ENCODE assay signal across 19 cellular contexts in the genomic region with DNA sequence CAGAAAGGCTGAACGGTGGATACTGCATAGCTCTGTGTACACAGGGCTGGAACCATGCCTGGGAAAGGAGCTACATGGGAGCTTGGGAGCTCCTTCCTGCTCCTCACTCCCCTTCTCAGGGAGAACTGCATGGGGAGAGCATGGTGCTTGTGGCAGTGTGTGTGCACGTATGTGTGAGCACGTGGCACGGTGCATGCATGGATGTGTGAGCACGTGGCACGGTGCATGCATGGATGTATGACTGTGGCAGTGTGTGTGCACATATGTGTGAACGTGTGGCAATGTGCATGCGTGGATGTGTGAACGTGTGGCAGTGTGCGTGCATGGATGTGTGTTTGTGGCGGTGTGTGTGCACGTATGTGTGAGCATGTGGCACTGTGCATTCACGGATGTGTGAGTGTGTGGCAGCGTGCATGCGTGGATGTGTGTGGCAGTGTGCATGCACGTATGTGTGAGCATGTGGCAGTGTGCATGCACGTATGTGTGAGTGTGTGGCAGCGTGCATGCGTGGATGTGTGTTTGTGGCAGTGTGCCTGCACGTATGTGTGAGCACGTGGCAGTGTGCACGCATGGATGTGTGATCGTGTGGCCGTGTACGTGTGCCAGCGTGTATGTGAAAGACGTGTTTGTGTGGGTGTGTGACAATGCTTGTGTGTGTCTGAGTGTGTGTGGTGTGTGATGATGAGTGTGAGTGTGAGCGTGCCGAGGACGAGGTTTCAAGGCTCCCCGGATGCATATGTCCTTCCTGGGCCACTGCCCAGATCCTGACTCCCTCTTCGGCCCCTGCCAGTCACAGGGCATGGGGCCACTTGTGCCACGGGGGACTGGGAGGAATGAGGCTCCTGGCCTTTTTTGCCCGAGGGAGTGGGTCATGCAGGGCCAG. TPM values are rescaled to one million over a fixed set of nuclear protein-coding genes. Genes with fewer than 3 reads are reported as not detected.
DNase-seq lines count a peak whose midpoint lies in the region; ATAC-seq, FAIRE-seq and TF ChIP-seq lines count a peak whose summit lies in the region.
"Had no signal": no experiment of that assay in that cellular context is flagged by ENCODE, and none has a peak within 500 bp of the region (broad histone marks: within the 10 kb centered on the region; RNA-seq: fewer than 3 reads in every experiment).

No MANE protein-coding gene starts in this region.

- H3K4me1 Mint-ChIP-seq in Caco-2 (ENCODE audit: low read depth, unreplicated experiment) (no peaks in the 10 kb centered on the region), neural progenitor cell (peaks cover 8% of the 10 kb centered on the region)
- peaks cover 9% of the 10 kb centered on the region for H3K4me1 Mint-ChIP-seq in stimulated activated memory B cell treated with anti-CD40 and anti-IgM and Interleukin-4, amounts not matched to agents 10 μg/mL and 1 μg/mL and 100 μg/mL, for 72 hours

- H3K27ac Mint-ChIP-seq in Caco-2 (ENCODE audit: unreplicated experiment) (peak overlapping the region; percentile 8), neural progenitor cell (peak overlapping the region; percentile 84)
- no peak overlapping the region for H3K27ac Mint-ChIP-seq in stimulated activated memory B cell treated with anti-CD40 and anti-IgM and Interleukin-4, amounts not matched to agents 10 μg/mL and 1 μg/mL and 100 μg/mL, for 72 hours
- H3K27ac Mint-ChIP-seq: CD4-positive, alpha-beta T cell had no signal

- H3K36me3 Mint-ChIP-seq in Caco-2 (ENCODE audit: insufficient read depth, unreplicated experiment) (no peaks in the 10 kb centered on the region), neural progenitor cell (no peaks in the 10 kb centered on the region)
- peaks cover 12% of the 10 kb centered on the region for H3K36me3 Mint-ChIP-seq in stimulated activated memory B cell treated with anti-CD40 and anti-IgM and Interleukin-4, amounts not matched to agents 10 μg/mL and 1 μg/mL and 100 μg/mL, for 72 hours
- H3K36me3 Mint-ChIP-seq: IgD-negative memory B cell had no signal

- no peak overlapping the region for H3K4me2 ChIP-seq in HCT116 (ENCODE audit: low read length)
- H3K4me2 ChIP-seq in K562 (ENCODE audit: insufficient read depth, low read length): no peak overlapping the region; the same call in 1 of the 2 replicates
- no peak overlapping the region for H3K4me2 ChIP-seq in neural progenitor cell

- BruUV-seq in Caco-2 (replicated peaks; lab: Mats Ljungman, UMichigan) (no TSS peak), HCT116 (replicated peaks; lab: Mats Ljungman, UMichigan) (no TSS peak), K562 (replicated peaks; lab: Mats Ljungman, UMichigan) (no TSS peak)

- TF ChIP-seq CTCF in Caco-2 (IDR thresholded peaks at IDR 0.05; ENCODE audit: insufficient read depth in 1 of 2, low read depth in 1 of 2, low read length in 1 of 2, severe bottlenecking in 1 of 2, unreplicated experiment in 1 of 2): no peak
- no peak for TF ChIP-seq CTCF in HCT116 (IDR thresholded peaks at IDR 0.05 in 2 of 3, conservative IDR thresholded peaks at IDR 0.05 in 1 of 3; ENCODE audit: borderline replicate concordance in 1 of 3, insufficient read depth in 1 of 3, low read depth in 2 of 3, low read length in 2 of 3)
- no peak for TF ChIP-seq CTCF in K562 (IDR thresholded peaks at IDR 0.05 in 2 of 3, conservative IDR thresholded peaks at IDR 0.05 in 1 of 3; ENCODE audit: insufficient read depth in 2 of 3, low read depth in 1 of 3, low read length in 3 of 3)
- TF ChIP-seq CTCF in neural progenitor cell (IDR thresholded peaks at IDR 0.05): no peak
- no peak for TF ChIP-seq CTCF in WERI-Rb-1 (IDR thresholded peaks at IDR 0.05; ENCODE audit: low read depth, low read length)

- TF ChIP-seq POLR2A in HCT116 (IDR thresholded peaks at IDR 0.05; ENCODE audit: borderline replicate concordance, extremely low read depth, insufficient read depth, insufficient read length) (no peak), K562 (conservative IDR thresholded peaks at IDR 0.05) (no peak)

- ATAC-seq in HCT116 (peak; percentile 10; the same call in 1 of the 2 replicates), K562 (no peak), HG02973 (IDR thresholded peaks at IDR 0.05; ENCODE audit: unreplicated experiment) (no peak)
- no peak for ATAC-seq in stimulated activated memory B cell treated with anti-CD40 and anti-IgM and Interleukin-4, amounts not matched to agents 10 μg/mL and 1 μg/mL and 100 μg/mL, for 72 hours

- H3K4me3 ChIP-seq in Caco-2 (ENCODE audit: low read depth, low read length) (no peak overlapping the region), HCT116 (replicated peaks in 1 of 2; ENCODE audit: low read depth in 1 of 2, low read length in 2 of 2) (no peak overlapping the region), K562 (no peak overlapping the region), neural progenitor cell (no peak overlapping the region), WERI-Rb-1 (ENCODE audit: low read depth, low read length) (no peak overlapping the region)

- H3K4me1 ChIP-seq in Caco-2 (0 out of 2 replicates have a peak, but pooled peaks cover 3% of the 10 kb centered on the region), HCT116 (ENCODE audit: control insufficient read depth in 1 of 2, insufficient read depth in 2 of 2, low read length in 2 of 2) (peaks cover 2 to 10% of the 10 kb centered on the region in 2 experiments; a peak in 2 of 4 replicates), K562 (replicated peaks in 1 of 2; ENCODE audit: control insufficient read depth in 2 of 2, insufficient read depth in 2 of 2, low read length in 2 of 2) (peaks cover 0 to 18% of the 10 kb centered on the region in 2 experiments; a peak in 3 of 5 replicates), neural progenitor cell (no peaks in the 10 kb centered on the region)
- H3K4me1 ChIP-seq: BE2C had no signal

- H3K9me3 ChIP-seq in Caco-2 (no peaks in the 10 kb centered on the region), HCT116 (ENCODE audit: control insufficient read depth in 1 of 2, insufficient read depth in 1 of 2, low read depth in 1 of 2, low read length in 2 of 2) (peaks cover 0 to 4% of the 10 kb centered on the region in 2 experiments; a peak in 2 of 4 replicates), K562 (replicated peaks; ENCODE audit: control insufficient read depth, insufficient read depth, low read depth, low read length) (0 out of 2 replicates have a peak, but pooled peaks cover 6% of the 10 kb centered on the region), neural progenitor cell (ENCODE audit: low read depth) (no peaks in the 10 kb centered on the region), WERI-Rb-1 (ENCODE audit: severe bottlenecking) (no peaks in the 10 kb centered on the region)
- H3K9me3 ChIP-seq: BE2C had no signal

- H3F3A ChIP-seq in neural progenitor cell (ENCODE audit: low read depth): no peaks in the 10 kb centered on the region

- H3K9ac ChIP-seq in HCT116 (ENCODE audit: low read length): no peak overlapping the region
- H3K9ac ChIP-seq in K562 (ENCODE audit: insufficient read depth in 1 of 2, low read depth in 2 of 2, low read length in 2 of 2): no peak overlapping the region
- no peak overlapping the region for H3K9ac ChIP-seq in neural progenitor cell

- H4K20me1 ChIP-seq in HCT116 (ENCODE audit: insufficient read depth) (no peaks in the 10 kb centered on the region), K562 (replicated peaks; ENCODE audit: control insufficient read depth, insufficient read depth, low read length) (peaks cover 17% of the 10 kb centered on the region; the same call in 1 of the 2 replicates), neural progenitor cell (ENCODE audit: low read depth) (no peaks in the 10 kb centered on the region)

- H3K27me3 ChIP-seq in Caco-2 (replicated peaks; ENCODE audit: control insufficient read depth, insufficient read depth, low read length) (no peaks in the 10 kb centered on the region), HCT116 (ENCODE audit: insufficient read depth, low read length) (peaks cover 11% of the 10 kb centered on the region; the same call in 1 of the 2 replicates), K562 (ENCODE audit: control insufficient read depth in 2 of 2, insufficient read depth in 2 of 2, low read length in 2 of 2) (peaks cover 39 to 81% of the 10 kb centered on the region in 2 experiments), neural progenitor cell (no peaks in the 10 kb centered on the region), WERI-Rb-1 (ENCODE audit: insufficient read depth, low read depth, severe bottlenecking) (no peaks in the 10 kb centered on the region)
- H3K27me3 ChIP-seq: BE2C had no signal

- peaks cover 3% of the 10 kb centered on the region for H3K9me1 ChIP-seq in K562 (ENCODE audit: control insufficient read depth, insufficient read depth, low read length)

- 19% methylated on average over 32 of the region's 34 CpGs for WGBS in K562 (ENCODE audit: insufficient coverage, low coverage, missing lambda C conversion rate)

- FAIRE-seq in K562 (lab: Jason Lieb, UNC): no peak
- FAIRE-seq: H54, RCC 7860 had no signal

- H3K27ac ChIP-seq in HCT116 (ENCODE audit: low read depth, low read length) (no peak overlapping the region), K562 (ENCODE audit: extremely low read depth, low read depth, low read length) (no peak overlapping the region; the same call in 2 of the 3 replicates), neural progenitor cell (no peak overlapping the region), WERI-Rb-1 (no peak overlapping the region)

- H3K36me3 ChIP-seq in Caco-2 (ENCODE audit: control insufficient read depth, insufficient read depth, low read length): no peaks in the 10 kb centered on the region
- H3K36me3 ChIP-seq in HCT116 (ENCODE audit: control insufficient read depth in 1 of 2, insufficient read depth in 2 of 2, low read length in 2 of 2): no peaks in the 10 kb centered on the region
- H3K36me3 ChIP-seq in K562 (ENCODE audit: control insufficient read depth, insufficient read depth, low read length): no peaks in the 10 kb centered on the region
- no peaks in the 10 kb centered on the region for H3K36me3 ChIP-seq in neural progenitor cell
- H3K36me3 ChIP-seq in WERI-Rb-1: no peaks in the 10 kb centered on the region
- H3K36me3 ChIP-seq: BE2C had no signal

- no peak for TF ChIP-seq RAD21 in HCT116 (IDR thresholded peaks at IDR 0.05; ENCODE audit: low read depth)
- TF ChIP-seq RAD21 in K562 (CRISPR knock-in tag; conservative IDR thresholded peaks at IDR 0.05 in 1 of 2, IDR thresholded peaks at IDR 0.05 in 1 of 2): no peak

- in situ Hi-C loops in K562 (cut with MboI): no loop called here

- POLR2A ChIA-PET in Caco-2 (lab: Charles Lee) (no interaction called here), HCT116 (lab: Charles Lee) (no interaction called here), K562 (lab: Yijun Ruan, JAX) (no interaction called here)

- RAD21 ChIA-PET in HCT116 (lab: Charles Lee; ENCODE audit: low non-redundant PET in 1 of 2, low total read pairs in 2 of 2, uncharacterized antibody in 2 of 2, unreplicated experiment in 2 of 2): no interaction called here

- DNase-seq in Caco-2: no peak
- DNase-seq in HCT116 (ENCODE audit: low read depth, low spot score): no peak
- DNase-seq in K562 (ENCODE audit: extremely low read depth in 1 of 4, low spot score in 3 of 4): no peak
- no peak for DNase-seq in neural progenitor cell (ENCODE audit: low spot score)
- DNase-seq in WERI-Rb-1: no peak
- DNase-seq: NCI-H1105, NCI-H1694 treated with DMSO at 0.1 percent for 48 hours, NCI-H2107, NCI-H2227 treated with DMSO at 0.1 percent for 48 hours, NCI-H524 treated with DMSO at 0.1 percent for 48 hours, SHP77 had no signal

- no peaks in the 10 kb centered on the region for H3K9me2 ChIP-seq in HCT116 (ENCODE audit: insufficient read depth)

- H3K79me2 ChIP-seq in HCT116 (ENCODE audit: insufficient read depth, low read length) (no peaks in the 10 kb centered on the region), K562 (ENCODE audit: control insufficient read depth, insufficient read depth, low read length) (no peaks in the 10 kb centered on the region), neural progenitor cell (ENCODE audit: low read depth) (no peaks in the 10 kb centered on the region)

- H3K9me3 Mint-ChIP-seq in Caco-2 (ENCODE audit: unreplicated experiment): no peaks in the 10 kb centered on the region
- H3K9me3 Mint-ChIP-seq in neural progenitor cell: peaks cover 5% of the 10 kb centered on the region
- peaks cover 15% of the 10 kb centered on the region for H3K9me3 Mint-ChIP-seq in stimulated activated memory B cell treated with anti-CD40 and anti-IgM and Interleukin-4, amounts not matched to agents 10 μg/mL and 1 μg/mL and 100 μg/mL, for 72 hours
- H3K9me3 Mint-ChIP-seq: CD4-positive, alpha-beta T cell had no signal

- H3K4me3 Mint-ChIP-seq in Caco-2 (ENCODE audit: unreplicated experiment): no peak overlapping the region
- peak overlapping the region; percentile 68 for H3K4me3 Mint-ChIP-seq in neural progenitor cell
- no peak overlapping the region for H3K4me3 Mint-ChIP-seq in stimulated activated memory B cell treated with anti-CD40 and anti-IgM and Interleukin-4, amounts not matched to agents 10 μg/mL and 1 μg/mL and 100 μg/mL, for 72 hours
- H3K4me3 Mint-ChIP-seq: CD4-positive, alpha-beta T cell had no signal

- intact Hi-C loops in Caco-2 (cut with micrococcal nuclease; ENCODE audit: unreplicated experiment) (no loop called here), HCT116 (cut with micrococcal nuclease) (loop anchor here (1.0 to 2.0 kb wide), 2 partner anchors 85 to 321 kb away; no protein-coding TSS in a partner anchor), K562 (cut with micrococcal nuclease) (loop anchor here (1.0 to 5.0 kb wide), 2 partner anchors 21 to 87 kb away; no protein-coding TSS in a partner anchor)

- TF ChIP-seq EP300 in K562 (IDR thresholded peaks at IDR 0.05; ENCODE audit: low read length): no peak

- CTCF ChIA-PET in Caco-2 (lab: Charles Lee): interaction anchor here (0.7 kb wide), 1 partner anchor 86 kb away, joined by 4 read pairs; no protein-coding TSS in a partner anchor
- CTCF ChIA-PET in HCT116 (lab: Charles Lee): interaction anchor here (0.8 to 1.5 kb wide), 5 partner anchors 11 to 87 kb away, joined by 3 to 6 read pairs (median 3); no protein-coding TSS in a partner anchor
- CTCF ChIA-PET in K562 (lab: Yijun Ruan, JAX; ENCODE audit: low intra/inter-chr PET ratio): interaction anchor here (1.3 to 2.2 kb wide), 2 partner anchors 85 to 321 kb away, joined by 5 to 23 read pairs; no protein-coding TSS in a partner anchor

- H2AFZ ChIP-seq in HCT116 (ENCODE audit: low read depth, low read length, poor library complexity, severe bottlenecking): no peak overlapping the region
- no peak overlapping the region for H2AFZ ChIP-seq in K562 (ENCODE audit: low read depth, low read length)
- no peak overlapping the region for H2AFZ ChIP-seq in neural progenitor cell (replicated peaks)

- H3K27me3 Mint-ChIP-seq in Caco-2 (ENCODE audit: insufficient read depth, unreplicated experiment) (peaks cover 4% of the 10 kb centered on the region), neural progenitor cell (ENCODE audit: insufficient read depth, low read depth) (peaks cover 14% of the 10 kb centered on the region)
- H3K27me3 Mint-ChIP-seq in stimulated activated memory B cell treated with anti-CD40 and anti-IgM and Interleukin-4, amounts not matched to agents 10 μg/mL and 1 μg/mL and 100 μg/mL, for 72 hours: peaks cover 89% of the 10 kb centered on the region

RNA-seq across cellular contexts. Expression of gene JPH3, which starts 52.4 kb away (rescaled TPM):
- total RNA-seq in Caco-2 (2022) (3.5 and 4.8 TPM in 2 replicates), HCT116 (2021; ENCODE audit: unreplicated experiment) (0.10 TPM), K562 (2014; rRNA removed) (not detected in 2 replicates), K562 (2014; rRNA removed; fragmentation: Illumina TruSeq; extraction: Trizol) (not detected in 2 replicates), K562 (2015; rRNA removed; fragmentation: Illumina TruSeq; extraction: Trizol) (not detected in 2 replicates), K562 (2021) (0.07 TPM in 1 of 2 replicates, not detected in the other), neural progenitor cell (ENCODE audit: low replicate concordance) (7.1 and 19.4 TPM in 2 replicates)
- 0.09 TPM in 2 replicates for polyA plus RNA-seq in HCT116 (2012)
- 0.07 TPM in 1 of 2 replicates, not detected in the other for total RNA-seq in K562 (2011; cell fraction: chromatin; rRNA removed; ENCODE audit: low replicate concordance)
- total RNA-seq in K562 (2011; cell fraction: nucleolus; rRNA removed): 0.17 TPM in 1 of 2 replicates, not detected in the other
- not detected in 2 replicates for total RNA-seq in K562 (2011; cell fraction: nucleoplasm; rRNA removed)
- polyA plus RNA-seq in K562 (2011; rRNA removed) (0.04 TPM in 1 of 2 replicates, not detected in the other), K562 (2014; fragmentation: Illumina TruSeq; extraction: Trizol) (not detected in 2 replicates), K562 (2014; fragmentation: Nextera tagmentation; extraction: Ambion mirVana) (not detected), K562 (2014; rRNA removed) (0.01 TPM in 1 of 2 replicates, not detected in the other)
- 0.03 TPM in 1 of 2 replicates, not detected in the other for polyA plus RNA-seq in K562 (2011; cell fraction: cytosol; rRNA removed)
- not detected in 2 replicates for polyA plus RNA-seq in K562 (2011; cell fraction: nucleus; rRNA removed)
- 0.04 and 0.07 TPM in 2 replicates for polyA plus RNA-seq in K562 (2012)
- not detected in 2 replicates for polyA minus RNA-seq in K562 (2011; rRNA and poly(A)+ RNA removed)
- not detected in 2 replicates for polyA minus RNA-seq in K562 (2011; cell fraction: cytosol; rRNA and poly(A)+ RNA removed)
- polyA minus RNA-seq in K562 (2011; cell fraction: nucleus; rRNA and poly(A)+ RNA removed): not detected in 2 replicates
- total RNA-seq: CD4-positive, alpha-beta T cell; LHCN-M2 had no signal
- polyA plus RNA-seq: IgD-negative memory B cell had no signal

RNA-seq across cellular contexts. Expression of gene ZCCHC14, which starts 57.0 kb away (rescaled TPM):
- total RNA-seq in Caco-2 (2022): 33.1 and 34.0 TPM in 2 replicates
- total RNA-seq in HCT116 (2021; ENCODE audit: unreplicated experiment): 37.8 TPM
- polyA plus RNA-seq in HCT116 (2012): 19.6 and 21.5 TPM in 2 replicates
- 12.3 and 12.8 TPM in 2 replicates for total RNA-seq in K562 (2011; cell fraction: chromatin; rRNA removed; ENCODE audit: low replicate concordance)
- 8.2 and 10.7 TPM in 2 replicates for total RNA-seq in K562 (2011; cell fraction: nucleolus; rRNA removed)
- total RNA-seq in K562 (2011; cell fraction: nucleoplasm; rRNA removed): 7.7 and 8.7 TPM in 2 replicates
- total RNA-seq in K562 (2014; rRNA removed): 3.0 and 3.6 TPM in 2 replicates
- 2.1 and 2.3 TPM in 2 replicates for total RNA-seq in K562 (2014; rRNA removed; fragmentation: Illumina TruSeq; extraction: Trizol)
- 2.9 and 3.3 TPM in 2 replicates for total RNA-seq in K562 (2015; rRNA removed; fragmentation: Illumina TruSeq; extraction: Trizol)
- 12.4 and 12.8 TPM in 2 replicates for total RNA-seq in K562 (2021)
- polyA plus RNA-seq in K562 (2011; rRNA removed): 1.8 and 2.4 TPM in 2 replicates
- 1.9 and 2.9 TPM in 2 replicates for polyA plus RNA-seq in K562 (2011; cell fraction: cytosol; rRNA removed)
- 8.2 and 15.7 TPM in 2 replicates for polyA plus RNA-seq in K562 (2011; cell fraction: nucleus; rRNA removed)
- 7.3 and 8.2 TPM in 2 replicates for polyA plus RNA-seq in K562 (2012)
- polyA plus RNA-seq in K562 (2014; fragmentation: Illumina TruSeq; extraction: Trizol): 5.9 and 6.0 TPM in 2 replicates
- polyA plus RNA-seq in K562 (2014; fragmentation: Nextera tagmentation; extraction: Ambion mirVana): 1 to 10 TPM; 1.5 TPM
- 5.1 and 5.5 TPM in 2 replicates for polyA plus RNA-seq in K562 (2014; rRNA removed)
- 2.8 and 3.0 TPM in 2 replicates for polyA minus RNA-seq in K562 (2011; rRNA and poly(A)+ RNA removed)
- 5.0 and 7.8 TPM in 2 replicates for polyA minus RNA-seq in K562 (2011; cell fraction: cytosol; rRNA and poly(A)+ RNA removed)
- polyA minus RNA-seq in K562 (2011; cell fraction: nucleus; rRNA and poly(A)+ RNA removed): 6.2 and 6.7 TPM in 2 replicates
- total RNA-seq in neural progenitor cell (ENCODE audit: low replicate concordance): 10.3 and 11.7 TPM in 2 replicates
